Comparison of ENCODE assay signal across 11 cellular contexts in the genomic region with DNA sequence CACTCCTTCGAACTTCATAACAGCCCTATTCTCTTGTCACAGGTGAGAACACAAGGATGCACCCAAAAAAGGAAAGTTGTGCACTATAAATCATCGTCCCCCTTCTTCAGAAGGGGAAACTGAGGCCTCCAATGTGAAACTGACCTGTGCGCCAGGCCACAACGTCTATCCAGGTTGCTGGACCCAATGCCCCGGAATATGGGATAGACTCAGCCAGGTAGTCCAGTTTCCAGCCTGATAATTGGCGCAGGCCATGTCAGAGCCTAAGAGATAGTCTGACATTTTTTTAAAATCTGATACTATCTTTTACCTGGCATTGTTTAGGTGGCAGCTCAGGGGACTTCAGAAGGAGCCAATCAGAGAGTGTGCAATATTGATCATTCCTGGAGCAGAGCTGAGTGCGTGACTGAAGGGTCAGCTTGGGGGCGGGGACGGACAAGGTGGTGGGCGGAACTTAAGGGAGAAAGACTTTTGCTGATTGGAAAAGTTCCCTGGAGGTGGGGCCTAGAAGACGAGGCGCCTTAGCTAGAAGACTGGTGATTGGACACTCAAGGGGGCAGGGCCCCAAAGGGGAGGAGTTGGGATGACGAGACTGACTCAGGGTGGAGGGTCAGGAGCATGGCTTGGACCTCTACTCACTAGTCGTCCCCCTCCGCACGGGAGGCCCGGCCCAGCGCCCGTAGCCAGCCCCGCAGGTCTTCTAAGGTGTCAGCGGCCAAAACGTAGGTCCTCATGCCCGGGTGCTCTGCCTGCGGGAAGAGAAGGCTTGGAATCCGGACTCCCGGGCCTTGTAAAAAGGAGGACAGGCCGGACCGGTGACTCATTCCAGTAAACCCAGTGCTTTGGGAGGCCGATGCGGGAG. TPM values are rescaled to one million over a fixed set of nuclear protein-coding genes. Genes with fewer than 3 reads are reported as not detected.
DNase-seq lines count a peak whose midpoint lies in the region; ATAC-seq and TF ChIP-seq lines count a peak whose summit lies in the region.
"Had no signal": no experiment of that assay in that cellular context is flagged by ENCODE, and none has a peak within 500 bp of the region (broad histone marks: within the 10 kb centered on the region; RNA-seq: fewer than 3 reads in every experiment).

No MANE protein-coding gene starts in this region.

- no peak for TF ChIP-seq POLR2A in right lobe of liver (IDR thresholded peaks at IDR 0.05)

- TF ChIP-seq CTCF in BE2C (IDR thresholded peaks at IDR 0.05; ENCODE audit: low read depth, low read length) (no peak), right lobe of liver (IDR thresholded peaks at IDR 0.05) (no peak)

- H3K27me3 ChIP-seq in BE2C (no peaks in the 10 kb centered on the region), right lobe of liver (no peaks in the 10 kb centered on the region)
- H3K27me3 ChIP-seq: brain microvascular endothelial cell had no signal

- H3K4me1 ChIP-seq in BE2C (no peaks in the 10 kb centered on the region), right lobe of liver (peaks cover 0 to 6% (median 2%) of the 10 kb centered on the region in 4 donors)

- 67% methylated on average over 15 of the region's 30 CpGs for WGBS in right lobe of liver (ENCODE audit: insufficient coverage, low coverage, low lambda C conversion rate, missing lambda C conversion rate)

- H3K27ac ChIP-seq in right lobe of liver, result peak overlapping the region in 2 of 3 donors; percentile 51 to 95
- H3K27ac ChIP-seq: brain microvascular endothelial cell had no signal

- H3K36me3 ChIP-seq in BE2C, result peaks cover 8% of the 10 kb centered on the region; the same call in 1 of the 2 replicates
- H3K36me3 ChIP-seq in right lobe of liver, result peaks cover 0 to 2% (median 0%) of the 10 kb centered on the region in 4 donors

- ATAC-seq in GM18519 (IDR thresholded peaks at IDR 0.05; ENCODE audit: low FRiP score, unreplicated experiment), result peak; percentile 78
- ATAC-seq in right lobe of liver, result peak; percentile 81 to 95 (median 94)
- no peak for ATAC-seq in HG02870 (IDR thresholded peaks at IDR 0.05; ENCODE audit: unreplicated experiment)
- no peak for ATAC-seq in HG03565 (IDR thresholded peaks at IDR 0.05; ENCODE audit: unreplicated experiment)

- intact Hi-C loops in right lobe of liver (cut with DNase I), result no loop called here

- H3K4me3 ChIP-seq in BE2C (ENCODE audit: low read depth, low read length), result no peak overlapping the region
- peak overlapping the region in 2 of 3 donors; percentile 23 to 60 for H3K4me3 ChIP-seq in right lobe of liver

- DNase-seq in BE2C (peak; percentile 41), SK-N-DZ (ENCODE audit: low spot score) (peak; percentile 52), right lobe of liver (peak; percentile 62 to 91 (median 68)), NCI-H1436 (lab: John Stamatoyannopoulos, UW) (no peak)
- no peak for DNase-seq in stimulated activated CD4-positive, alpha-beta T cell treated with anti-CD3 and anti-CD28 coated beads, Interleukin-4, amount 100 ng/mL, for 24 hours
- DNase-seq: brain microvascular endothelial cell had no signal

- H3K9me3 ChIP-seq in BE2C (no peaks in the 10 kb centered on the region), right lobe of liver (no peaks in the 10 kb centered on the region)

RNA-seq across cellular contexts. Expression of gene PLEKHA4, which starts 8.5 kb away (rescaled TPM):
- polyA plus RNA-seq in BE2C (2012; ENCODE audit: insufficient read depth, insufficient read length, low read depth), result 2.9 TPM
- polyA plus RNA-seq in SK-N-DZ (2014; cell fraction: cytosol; rRNA removed), result 0.99 and 1.4 TPM in 2 replicates
- 5.3 and 7.8 TPM in 2 replicates for polyA plus RNA-seq in SK-N-DZ (2014; cell fraction: nucleus; rRNA removed)
- 10 to 100 TPM in 4 of 6 experiments, 1 to 10 TPM in 2; 5.7 to 25.6 (median 12.0) TPM for total RNA-seq in right lobe of liver

RNA-seq across cellular contexts. Expression of gene PPP1R15A, which starts 12.3 kb away (rescaled TPM):
- polyA plus RNA-seq in BE2C (2012; ENCODE audit: insufficient read depth, insufficient read length, low read depth), result 145 TPM
- polyA plus RNA-seq in SK-N-DZ (2014; cell fraction: cytosol; rRNA removed), result 9.7 and 13.0 TPM in 2 replicates
- 2.7 and 4.7 TPM in 2 replicates for polyA plus RNA-seq in SK-N-DZ (2014; cell fraction: nucleus; rRNA removed)
- total RNA-seq in right lobe of liver, result 10 to 100 TPM in 4 of 6 experiments, 1 to 10 TPM in 2; 4.5 to 25.6 (median 12.2) TPM

RNA-seq across cellular contexts. Expression of gene HSD17B14, which starts 23.7 kb away (rescaled TPM):
- polyA plus RNA-seq in BE2C (2012; ENCODE audit: insufficient read depth, insufficient read length, low read depth), result 11.4 TPM
- polyA plus RNA-seq in SK-N-DZ (2014; cell fraction: cytosol; rRNA removed), result 2.6 and 4.3 TPM in 2 replicates
- polyA plus RNA-seq in SK-N-DZ (2014; cell fraction: nucleus; rRNA removed), result 9.7 and 10.0 TPM in 2 replicates
- total RNA-seq in right lobe of liver, result 10 to 100 TPM in 4 of 6 experiments, 1 to 10 TPM in 2; 3.5 to 78.0 (median 15.7) TPM

RNA-seq across cellular contexts. Expression of gene TULP2, which starts 38.6 kb away (rescaled TPM):
- polyA plus RNA-seq in BE2C (2012; ENCODE audit: insufficient read depth, insufficient read length, low read depth), result not detected
- 0.40 and 0.65 TPM in 2 replicates for polyA plus RNA-seq in SK-N-DZ (2014; cell fraction: cytosol; rRNA removed)
- polyA plus RNA-seq in SK-N-DZ (2014; cell fraction: nucleus; rRNA removed), result 0.16 and 1.4 TPM in 2 replicates
- not detected for total RNA-seq in right lobe of liver
- total RNA-seq: G401, temporal lobe had no signal

RNA-seq across cellular contexts. Expression of gene NUCB1, which starts 40.2 kb away (rescaled TPM):
- polyA plus RNA-seq in BE2C (2012; ENCODE audit: insufficient read depth, insufficient read length, low read depth), result 152 TPM
- polyA plus RNA-seq in SK-N-DZ (2014; cell fraction: cytosol; rRNA removed), result 56.6 and 73.7 TPM in 2 replicates
- 36.9 and 39.9 TPM in 2 replicates for polyA plus RNA-seq in SK-N-DZ (2014; cell fraction: nucleus; rRNA removed)
- 100 to 1,000 TPM; 306 to 376 (median 349) TPM for total RNA-seq in right lobe of liver

Comparison
In these comparisons a context has a peak if more than half of its experiments do, and no peak if none do; other contexts are left out.
1. DNase-seq: peak in BE2C (single experiment), SK-N-DZ (single experiment) and right lobe of liver (3 of 3); none in NCI-H1436 (single experiment) and stimulated activated CD4-positive, alpha-beta T cell treated with anti-CD3 and anti-CD28 coated beads, Interleukin-4, amount 100 ng/mL, for 24 hours (single experiment).
2. ATAC-seq: peak in GM18519 (single experiment) and right lobe of liver (4 of 4); none in HG02870 (single experiment) and HG03565 (single experiment).